ENCODE assay signal across 9 cellular contexts in the genomic region with DNA sequence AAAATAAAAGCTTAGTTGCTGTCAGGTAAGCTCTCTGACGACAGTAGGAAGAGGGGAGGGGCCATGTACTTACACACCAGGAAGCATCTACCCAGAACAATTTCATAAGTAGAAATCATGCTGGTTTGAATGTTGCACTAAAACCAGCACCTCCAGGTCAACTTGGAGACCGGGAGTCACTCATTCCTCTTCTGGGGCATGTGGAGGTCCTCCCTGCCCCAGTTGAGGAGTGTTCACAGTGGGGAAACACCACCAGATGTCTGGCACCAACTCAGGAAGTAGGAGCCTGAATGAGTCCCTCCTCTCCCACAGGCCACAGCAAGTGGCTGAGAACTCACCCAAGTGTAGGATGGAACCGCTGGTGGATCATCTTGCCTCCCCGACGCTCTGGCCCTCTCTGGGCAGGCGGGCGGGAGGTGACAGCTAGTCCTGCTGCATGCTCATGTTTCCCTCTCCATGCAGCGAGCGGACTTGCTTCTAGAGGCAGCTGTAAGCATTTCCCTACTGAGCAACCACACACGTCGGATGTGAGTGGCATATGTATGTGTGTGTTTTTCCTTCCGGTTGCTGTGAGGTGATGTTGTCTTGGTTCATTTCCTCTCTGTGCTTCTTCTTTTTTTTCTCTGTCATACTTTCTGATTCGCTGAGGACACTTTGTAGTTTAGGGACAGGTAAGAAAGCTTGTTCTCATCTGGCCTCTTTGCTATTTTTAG.
DNase-seq lines count a peak whose midpoint lies in the region; ATAC-seq and TF ChIP-seq lines count a peak whose summit lies in the region.
"Had no signal": no experiment of that assay in that cellular context is flagged by ENCODE, and none has a peak within 500 bp of the region (broad histone marks: within the 10 kb centered on the region; RNA-seq: fewer than 3 reads in every experiment).

No MANE protein-coding gene starts in this region.

- no peaks in the 10 kb centered on the region for H3K27me3 ChIP-seq in Caco-2 (replicated peaks; ENCODE audit: control insufficient read depth, insufficient read depth, low read length)

- no peaks in the 10 kb centered on the region for H3K36me3 ChIP-seq in Caco-2 (ENCODE audit: control insufficient read depth, insufficient read depth, low read length)
- H3K36me3 ChIP-seq: cardiac muscle cell had no signal

- DNase-seq in CD1c-positive myeloid dendritic cell (ENCODE audit: extremely low spot score) (peak; percentile 70), kidney tubule cell (ENCODE audit: low spot score) (peak; percentile 51), Caco-2 (no peak), SW480 (ENCODE audit: low spot score) (no peak)
- peak; percentile 75 for DNase-seq in Jurkat, Clone E6-1 (ENCODE audit: low read depth, low spot score)
- DNase-seq in activated CD8-positive, alpha-beta memory T cell treated with anti-CD3 and anti-CD28 coated beads, Interleukin-2, amount 50 U/mL, for 1 hour (ENCODE audit: extremely low read depth): peak; percentile 48
- peak; percentile 46 to 48 for DNase-seq in stimulated activated CD8-positive, alpha-beta memory T cell treated with anti-CD3 and anti-CD28 coated beads, Interleukin-4, amount 100 ng/mL, for 4 hours (ENCODE audit: low read depth in 2 of 2, low spot score in 1 of 2)

- no peaks in the 10 kb centered on the region; the same call in 1 of the 2 replicates for H3K4me1 ChIP-seq in Caco-2

- ATAC-seq in GM21367 (IDR thresholded peaks at IDR 0.05; ENCODE audit: unreplicated experiment): peak; percentile 76

- no peaks in the 10 kb centered on the region for H3K27me3 Mint-ChIP-seq in Caco-2 (ENCODE audit: insufficient read depth, unreplicated experiment)

- CTCF ChIA-PET in Caco-2 (lab: Charles Lee): no interaction called here

- peaks cover 6% of the 10 kb centered on the region for H3K9me3 ChIP-seq in Caco-2

- TF ChIP-seq CTCF in Caco-2 (IDR thresholded peaks at IDR 0.05; ENCODE audit: insufficient read depth in 1 of 2, low read depth in 1 of 2, low read length in 1 of 2, severe bottlenecking in 1 of 2, unreplicated experiment in 1 of 2): no peak

- intact Hi-C loops in Caco-2 (cut with micrococcal nuclease; ENCODE audit: unreplicated experiment): no loop called here

- H3K4me3 ChIP-seq in Jurkat, Clone E6-1 (ENCODE audit: low read length): peak overlapping the region; percentile 54
- no peak overlapping the region for H3K4me3 ChIP-seq in Caco-2 (ENCODE audit: low read depth, low read length)
- H3K4me3 ChIP-seq: cardiac muscle cell had no signal

- H3K9me3 Mint-ChIP-seq in Caco-2 (ENCODE audit: unreplicated experiment): peaks cover 10% of the 10 kb centered on the region

- H3K4me3 Mint-ChIP-seq in Caco-2 (ENCODE audit: unreplicated experiment): no peak overlapping the region

- no peak overlapping the region for H3K27ac Mint-ChIP-seq in Caco-2 (ENCODE audit: unreplicated experiment)

- BruUV-seq in Caco-2 (replicated peaks; lab: Mats Ljungman, UMichigan): no TSS peak

- no peaks in the 10 kb centered on the region for H3K4me1 Mint-ChIP-seq in Caco-2 (ENCODE audit: low read depth, unreplicated experiment)

- H3K36me3 Mint-ChIP-seq in Caco-2 (ENCODE audit: insufficient read depth, unreplicated experiment): peaks cover 5% of the 10 kb centered on the region

- POLR2A ChIA-PET in Caco-2 (lab: Charles Lee): interaction anchor here (1.0 kb wide), 1 partner anchor 14 kb away, joined by 3 read pairs; no protein-coding TSS in a partner anchor

Comparison
In these comparisons a context has a peak if more than half of its experiments do, and no peak if none do; other contexts are left out.
1. DNase-seq: peak in CD1c-positive myeloid dendritic cell (single experiment), Jurkat, Clone E6-1 (single experiment), activated CD8-positive, alpha-beta memory T cell treated with anti-CD3 and anti-CD28 coated beads, Interleukin-2, amount 50 U/mL, for 1 hour (single experiment), kidney tubule cell (single experiment) and stimulated activated CD8-positive, alpha-beta memory T cell treated with anti-CD3 and anti-CD28 coated beads, Interleukin-4, amount 100 ng/mL, for 4 hours (2 of 2); none in Caco-2 (0 of 2) and SW480 (single experiment).